ENCODE assay signal across 15 cellular contexts in the genomic region with DNA sequence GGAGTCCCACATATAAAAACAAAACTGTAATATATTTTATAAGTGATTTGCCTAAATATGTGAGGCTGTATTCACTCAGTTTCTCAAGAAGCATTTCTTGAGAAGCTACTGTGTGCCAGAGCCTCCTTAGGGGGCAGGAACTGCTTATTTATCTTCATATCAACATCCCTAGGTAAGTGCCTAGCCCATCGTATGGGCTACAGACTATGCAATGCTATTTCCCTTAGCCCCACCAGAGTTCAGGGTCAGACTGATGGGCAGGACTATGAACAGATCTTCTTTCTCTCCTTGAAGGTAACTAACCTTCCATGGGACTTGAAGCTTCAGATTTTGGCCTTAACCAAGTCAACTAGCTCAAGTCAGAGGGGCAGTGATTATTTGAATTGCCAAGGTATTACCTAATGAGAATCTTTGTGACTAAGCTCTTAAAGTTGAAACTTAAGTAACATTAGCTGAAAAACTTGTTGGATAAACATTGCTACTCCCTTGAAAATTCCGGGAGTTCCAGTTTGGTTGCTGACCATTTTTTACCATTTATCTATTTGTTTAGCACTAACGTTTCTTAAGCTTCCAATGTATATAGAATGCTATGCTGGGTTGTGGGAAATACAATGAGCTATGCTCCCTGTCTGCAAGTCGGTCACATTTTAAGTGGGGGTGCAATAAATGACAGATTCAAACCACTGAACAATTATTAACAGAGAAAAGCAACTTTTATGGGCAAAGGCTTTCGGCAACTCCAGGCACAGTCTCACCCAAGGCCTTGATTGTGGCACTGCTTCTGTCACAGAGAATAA.
DNase-seq lines count a peak whose midpoint lies in the region; ATAC-seq, FAIRE-seq and TF ChIP-seq lines count a peak whose summit lies in the region.
"Had no signal": no experiment of that assay in that cellular context is flagged by ENCODE, and none has a peak within 500 bp of the region (broad histone marks: within the 10 kb centered on the region; RNA-seq: fewer than 3 reads in every experiment).

No MANE protein-coding gene starts in this region.

- H3K27ac Mint-ChIP-seq in chondrocyte (ENCODE audit: unreplicated experiment) = peak overlapping the region; percentile 93
- H3K27ac Mint-ChIP-seq: activated naive CD8-positive, alpha-beta T cell treated with anti-CD3 and anti-CD28 coated beads, Interleukin-2, amount 10 ng/mL, durations not matched to agents 7 days and 5 days had no signal

- no peaks in the 10 kb centered on the region for H3K36me3 Mint-ChIP-seq in chondrocyte (ENCODE audit: low read depth)

- peak overlapping the region; percentile 14 for H3K4me3 Mint-ChIP-seq in chondrocyte (ENCODE audit: unreplicated experiment)
- H3K4me3 Mint-ChIP-seq: activated naive CD8-positive, alpha-beta T cell treated with anti-CD3 and anti-CD28 coated beads, Interleukin-2, amount 10 ng/mL, durations not matched to agents 7 days and 5 days had no signal

- WGBS in A549 (ENCODE audit: missing lambda C conversion rate) = 7% methylated on average over 5 of the region's 5 CpGs
- 52% methylated on average over 3 of the region's 5 CpGs for WGBS in mesenchymal stem cell
- 33 to 55% methylated on average over 5 of the region's 5 CpGs for WGBS in esophagus squamous epithelium, 2 donors

- no peaks in the 10 kb centered on the region for H3K79me1 ChIP-seq in mesenchymal stem cell (replicated peaks; ENCODE audit: low read length, poor library complexity, severe bottlenecking)

- no peak overlapping the region for H3K9ac ChIP-seq in mesenchymal stem cell (ENCODE audit: low read length)

- peak; percentile 61 to 76 for ATAC-seq in A549
- no peak for ATAC-seq in HG03159 (IDR thresholded peaks at IDR 0.05; ENCODE audit: unreplicated experiment)

- H3K4me2 ChIP-seq in A549 (peak overlapping the region; percentile 74), mesenchymal stem cell (ENCODE audit: low read length, poor library complexity, severe bottlenecking) (peak overlapping the region; percentile 23)

- TF ChIP-seq CTCF in A549 (IDR thresholded peaks at IDR 0.05) (no peak), chondrocyte (IDR thresholded peaks at IDR 0.05) (peak; percentile 11), esophagus squamous epithelium (IDR thresholded peaks at IDR 0.05) (no peak)

- no peaks in the 10 kb centered on the region for H3K9me3 ChIP-seq in A549
- no peaks in the 10 kb centered on the region for H3K9me3 ChIP-seq in mesenchymal stem cell (ENCODE audit: control insufficient read depth, low read length)
- no peaks in the 10 kb centered on the region for H3K9me3 ChIP-seq in esophagus squamous epithelium
- H3K9me3 ChIP-seq: testis had no signal

- POLR2A ChIA-PET in A549 (lab: Yijun Ruan, JAX) = no interaction called here

- intact Hi-C loops in esophagus squamous epithelium (cut with DNase I) = no loop called here

- H3K36me3 ChIP-seq in mesenchymal stem cell (ENCODE audit: control insufficient read depth in 1 of 2, insufficient read depth in 2 of 2, low read depth in 1 of 2, low read length in 2 of 2) = no peaks in the 10 kb centered on the region
- H3K36me3 ChIP-seq in esophagus squamous epithelium = no peaks in the 10 kb centered on the region

- no peak overlapping the region for H4K8ac ChIP-seq in mesenchymal stem cell (ENCODE audit: low read length)

- DNase-seq in A549 (ENCODE audit: low read depth in 1 of 2, low spot score in 1 of 2) = peak in 1 of 2 experiments; percentile 73
- peak; percentile 41 for DNase-seq in HK-2 (ENCODE audit: unreplicated experiment)
- no peak for DNase-seq in chondrocyte (ENCODE audit: low spot score)
- peak; percentile 80 for DNase-seq in mesenchymal stem cell
- DNase-seq in stimulated activated CD4-positive, alpha-beta T cell treated with anti-CD3 and anti-CD28 coated beads, Interleukin-1b, Interleukin-23, amount 100 ng/mL, for 48 hours = no peak
- no peak for DNase-seq in esophagus squamous epithelium (lab: John Stamatoyannopoulos, UW)
- no peak for DNase-seq in NCI-H1105 treated with DMSO at 0.1 percent for 48 hours (lab: John Stamatoyannopoulos, UW)
- DNase-seq: activated CD4-positive, CD25-positive, alpha-beta regulatory T cell treated with anti-CD3 and anti-CD28 coated beads, Interleukin-2, amount 50 U/mL, for 72 hours; activated naive CD8-positive, alpha-beta T cell treated with anti-CD3 and anti-CD28 coated beads, Interleukin-2, amount 10 ng/mL, durations not matched to agents 7 days and 5 days; DMS153; effector memory CD4-positive, alpha-beta T cell; NCI-H446; T-helper 1 cell; testis had no signal

- H2BK120ac ChIP-seq in mesenchymal stem cell (ENCODE audit: low read depth, low read length) = peak overlapping the region; percentile 6

- H3K14ac ChIP-seq in mesenchymal stem cell (ENCODE audit: low read length in 2 of 2) = no peak overlapping the region

- TF ChIP-seq RAD21 in A549 (conservative IDR thresholded peaks at IDR 0.05 in 1 of 2, IDR thresholded peaks at IDR 0.05 in 1 of 2) = peak; percentile 4 to 29; a peak in 2 of 5 replicates

- no peaks in the 10 kb centered on the region for H3K27me3 ChIP-seq in mesenchymal stem cell (ENCODE audit: control insufficient read depth in 1 of 2, insufficient read depth in 1 of 2, low read length in 2 of 2)
- H3K27me3 ChIP-seq in esophagus squamous epithelium = no peaks in the 10 kb centered on the region
- H3K27me3 ChIP-seq: testis had no signal

- no peak overlapping the region for H2AFZ ChIP-seq in mesenchymal stem cell (ENCODE audit: low read depth, low read length)

- peaks cover 56% of the 10 kb centered on the region for H3K4me1 ChIP-seq in A549
- peaks cover 4% of the 10 kb centered on the region for H3K4me1 ChIP-seq in mesenchymal stem cell (ENCODE audit: control insufficient read depth, insufficient read depth, low read depth, low read length)
- peaks cover 0 to 17% (median 13%) of the 10 kb centered on the region in 3 donors for H3K4me1 ChIP-seq in esophagus squamous epithelium
- H3K4me1 ChIP-seq: testis had no signal

- peak; percentile 36 to 74; a peak in 2 of 5 replicates for TF ChIP-seq EP300 in A549 (IDR thresholded peaks at IDR 0.05)

- no peak overlapping the region for H2BK12ac ChIP-seq in mesenchymal stem cell (ENCODE audit: low read length in 2 of 2)

- peak overlapping the region in 1 of 2 experiments; percentile 54 for H3K4ac ChIP-seq in mesenchymal stem cell (ENCODE audit: low read depth in 1 of 2, low read length in 2 of 2)

- no peak overlapping the region for H2BK15ac ChIP-seq in mesenchymal stem cell (ENCODE audit: low read depth, poor library complexity, severe bottlenecking)

- H3K18ac ChIP-seq in mesenchymal stem cell (ENCODE audit: low read depth in 1 of 2, low read length in 2 of 2) = peak overlapping the region in 1 of 2 experiments; percentile 8

- peaks cover 2% of the 10 kb centered on the region for H3K9me3 Mint-ChIP-seq in chondrocyte (ENCODE audit: low read depth)

- H3K27ac ChIP-seq in A549 (peak overlapping the region; percentile 90), mesenchymal stem cell (ENCODE audit: low read length, poor library complexity, severe bottlenecking) (peak overlapping the region; percentile 98), esophagus squamous epithelium (peak overlapping the region in 1 of 4 donors; percentile 38)
- H3K27ac ChIP-seq: testis had no signal

- H2BK5ac ChIP-seq in mesenchymal stem cell (ENCODE audit: low read depth, low read length, poor library complexity, severe bottlenecking) = peak overlapping the region; percentile 94

- no peak overlapping the region for H4K91ac ChIP-seq in mesenchymal stem cell (ENCODE audit: low read length)

- peak overlapping the region; percentile 91 for H2AK5ac ChIP-seq in mesenchymal stem cell (ENCODE audit: low read length, severe bottlenecking)

- peaks cover 65% of the 10 kb centered on the region for H3K4me1 Mint-ChIP-seq in chondrocyte (ENCODE audit: low read depth)

- no peak overlapping the region for H3K23ac ChIP-seq in mesenchymal stem cell (ENCODE audit: low read length in 2 of 2)

- TF ChIP-seq POLR2A in A549 (IDR thresholded peaks at IDR 0.05; ENCODE audit: low read length) (no peak), esophagus squamous epithelium (IDR thresholded peaks at IDR 0.05) (no peak)

- CTCF ChIA-PET in A549 (lab: Yijun Ruan, JAX) = interaction anchor here (1.2 kb wide), 1 partner anchor 244 kb away, joined by 3 read pairs; no protein-coding TSS in a partner anchor

- H3K4me3 ChIP-seq in A549 (no peak overlapping the region), mesenchymal stem cell (ENCODE audit: insufficient read depth in 1 of 2, low read depth in 1 of 2, low read length in 2 of 2) (no peak overlapping the region), esophagus squamous epithelium (no peak overlapping the region)
- H3K4me3 ChIP-seq: testis had no signal

- H3K27me3 Mint-ChIP-seq in chondrocyte (ENCODE audit: low read depth) = no peaks in the 10 kb centered on the region
- H3K27me3 Mint-ChIP-seq: activated naive CD8-positive, alpha-beta T cell treated with anti-CD3 and anti-CD28 coated beads, Interleukin-2, amount 10 ng/mL, durations not matched to agents 7 days and 5 days had no signal

- FAIRE-seq in A549 (lab: Jason Lieb, UNC) = no peak

TF ChIP-seq in A549, 52 proteins besides CTCF, POLR2A, EP300 and RAD21 (continues in another document):
- peak in 1 of 2 experiments; percentile 49; a peak in 1 of 5 replicates for TF ChIP-seq JUN (IDR thresholded peaks at IDR 0.05)
- peak; percentile 65 to 73; a peak in 3 of 4 replicates for TF ChIP-seq CEBPB (IDR thresholded peaks at IDR 0.05)
- peak; percentile 53; the same call in 1 of the 2 replicates for TF ChIP-seq GATA3 (IDR thresholded peaks at IDR 0.05; ENCODE audit: borderline replicate concordance)
- TF ChIP-seq, protein P1, sequence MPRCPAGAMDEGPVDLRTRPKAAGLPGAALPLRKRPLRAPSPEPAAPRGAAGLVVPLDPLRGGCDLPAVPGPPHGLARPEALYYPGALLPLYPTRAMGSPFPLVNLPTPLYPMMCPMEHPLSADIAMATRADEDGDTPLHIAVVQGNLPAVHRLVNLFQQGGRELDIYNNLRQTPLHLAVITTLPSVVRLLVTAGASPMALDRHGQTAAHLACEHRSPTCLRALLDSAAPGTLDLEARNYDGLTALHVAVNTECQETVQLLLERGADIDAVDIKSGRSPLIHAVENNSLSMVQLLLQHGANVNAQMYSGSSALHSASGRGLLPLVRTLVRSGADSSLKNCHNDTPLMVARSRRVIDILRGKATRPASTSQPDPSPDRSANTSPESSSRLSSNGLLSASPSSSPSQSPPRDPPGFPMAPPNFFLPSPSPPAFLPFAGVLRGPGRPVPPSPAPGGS (IDR thresholded peaks at IDR 0.05) = 0 out of 3 replicates have a peak, but pooled peaks have one; percentile 24
- TF ChIP-seq ZNF302 (CRISPR knock-in tag; IDR thresholded peaks at IDR 0.05) = no peak
- TF ChIP-seq SMC3 (IDR thresholded peaks at IDR 0.05) = 0 out of 3 replicates have a peak, but pooled peaks have one; percentile 29
- no peak for TF ChIP-seq SREBF2 (IDR thresholded peaks at IDR 0.05)
- peak; percentile 39; the same call in 1 of the 2 replicates for TF ChIP-seq FOSL2 (IDR thresholded peaks at IDR 0.05)
- TF ChIP-seq FOSL2 (CRISPR knock-in tag; IDR thresholded peaks at IDR 0.05) = peak; percentile 58; the same call in 1 of the 2 replicates
- TF ChIP-seq HOXB5 (CRISPR knock-in tag; IDR thresholded peaks at IDR 0.05) = no peak

Comparison
In these comparisons a context has a peak if more than half of its experiments do, and no peak if none do; other contexts are left out.
1. DNase-seq: peak in HK-2 (single experiment) and mesenchymal stem cell (single experiment); none in chondrocyte (single experiment), stimulated activated CD4-positive, alpha-beta T cell treated with anti-CD3 and anti-CD28 coated beads, Interleukin-1b, Interleukin-23, amount 100 ng/mL, for 48 hours (single experiment), esophagus squamous epithelium (single experiment) and NCI-H1105 treated with DMSO at 0.1 percent for 48 hours (single experiment).